Comparison of ENCODE assay signal across 7 cellular contexts in the genomic region with DNA sequence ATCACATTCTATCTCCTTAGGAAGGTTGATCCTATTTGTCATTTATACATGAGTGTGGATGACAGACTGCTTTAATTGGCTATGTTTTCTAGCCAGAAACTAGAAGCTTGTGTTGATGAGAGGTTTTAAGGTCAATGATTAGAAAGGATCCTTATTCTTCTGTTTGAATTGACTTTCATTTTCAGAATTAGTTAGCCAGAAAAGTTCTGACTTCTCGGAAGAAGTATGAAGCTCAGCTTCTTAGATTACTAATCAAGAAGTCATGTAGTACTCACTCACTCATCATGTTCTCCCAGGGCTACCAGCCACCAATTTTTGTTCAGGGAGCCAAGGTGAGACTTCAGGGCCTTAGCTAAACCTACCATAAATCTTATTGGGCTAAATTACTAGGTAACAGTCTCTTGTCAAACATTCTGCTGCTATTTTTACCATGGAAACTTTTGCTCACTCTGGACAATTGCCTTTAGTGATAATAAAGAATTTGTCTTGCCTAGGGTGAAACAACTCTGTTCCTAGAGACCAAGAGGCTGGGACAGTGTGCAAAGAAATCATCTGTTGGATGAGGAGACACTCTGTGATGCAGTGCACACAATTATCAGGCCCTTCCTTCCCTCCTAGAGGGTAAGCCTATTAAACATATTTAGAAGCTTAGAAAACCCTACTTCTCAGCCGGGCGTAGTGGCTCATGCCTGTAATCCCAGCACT.
DNase-seq lines count a peak whose midpoint lies in the region; ATAC-seq lines count a peak whose summit lies in the region.

No MANE protein-coding gene starts in this region.

- peak overlapping the region; percentile 36 for H3K4me3 Mint-ChIP-seq in activated CD8-positive, alpha-beta T cell treated with anti-CD3 and anti-CD28 coated beads, Interleukin-2, amount 10 ng/mL, durations not matched to agents 7 days and 5 days

- peaks cover 6% of the 10 kb centered on the region for H3K9me3 Mint-ChIP-seq in activated CD8-positive, alpha-beta T cell treated with anti-CD3 and anti-CD28 coated beads, Interleukin-2, amount 10 ng/mL, durations not matched to agents 7 days and 5 days (ENCODE audit: insufficient read depth)

- POLR2A ChIA-PET in activated CD8-positive, alpha-beta T cell treated with anti-CD3 and anti-CD28 coated beads, Interleukin-2, amount 10 ng/mL, durations not matched to agents 7 days and 5 days (lab: Charles Lee) = interaction anchor here (0.8 to 1.6 kb wide), 5 partner anchors 28 to 105 kb away, joined by 3 to 4 read pairs (median 3); no protein-coding TSS in a partner anchor

- no peaks in the 10 kb centered on the region for H3K27me3 Mint-ChIP-seq in activated CD8-positive, alpha-beta T cell treated with anti-CD3 and anti-CD28 coated beads, Interleukin-2, amount 10 ng/mL, durations not matched to agents 7 days and 5 days (ENCODE audit: low read depth)

- peak overlapping the region; percentile 83 for H3K27ac Mint-ChIP-seq in activated CD8-positive, alpha-beta T cell treated with anti-CD3 and anti-CD28 coated beads, Interleukin-2, amount 10 ng/mL, durations not matched to agents 7 days and 5 days

- peaks cover 28% of the 10 kb centered on the region for H3K4me1 Mint-ChIP-seq in activated CD8-positive, alpha-beta T cell treated with anti-CD3 and anti-CD28 coated beads, Interleukin-2, amount 10 ng/mL, durations not matched to agents 7 days and 5 days (ENCODE audit: low read depth)

- DNase-seq in activated CD8-positive, alpha-beta T cell treated with anti-CD3 and anti-CD28 coated beads, Interleukin-2, amount 10 ng/mL, durations not matched to agents 7 days and 5 days = peak; percentile 34
- peak; percentile 45 for DNase-seq in stimulated activated CD4-positive, alpha-beta T cell treated with anti-CD3 and anti-CD28 coated beads, Interleukin-4, amount 100 ng/mL, for 24 hours
- DNase-seq in epidermal melanocyte (ENCODE audit: insufficient read length, low spot score) = no peak
- no peak for DNase-seq in Kasumi-1 (lab: John Stamatoyannopoulos, UW)
- DNase-seq in NCI-H510A (lab: John Stamatoyannopoulos, UW) = no peak

- H3K36me3 Mint-ChIP-seq in activated CD8-positive, alpha-beta T cell treated with anti-CD3 and anti-CD28 coated beads, Interleukin-2, amount 10 ng/mL, durations not matched to agents 7 days and 5 days (ENCODE audit: low read depth) = peaks cover 23% of the 10 kb centered on the region

- CTCF ChIA-PET in activated CD8-positive, alpha-beta T cell treated with anti-CD3 and anti-CD28 coated beads, Interleukin-2, amount 10 ng/mL, durations not matched to agents 7 days and 5 days (lab: Charles Lee) = interaction anchor here (0.8 to 3.5 kb wide), 10 partner anchors 49 to 214 kb away, joined by 3 to 20 read pairs (median 4); a partner anchor contains a TSS

- ATAC-seq in GM19035 (IDR thresholded peaks at IDR 0.05; ENCODE audit: unreplicated experiment) (peak; percentile 85), HG02852 (IDR thresholded peaks at IDR 0.05; ENCODE audit: unreplicated experiment) (peak; percentile 86)
- peak; percentile 87 for ATAC-seq in activated CD8-positive, alpha-beta T cell treated with anti-CD3 and anti-CD28 coated beads, Interleukin-2, amount 10 ng/mL, durations not matched to agents 7 days and 5 days

Comparison
In these comparisons a context has a peak if more than half of its experiments do, and no peak if none do; other contexts are left out.
1. DNase-seq: peak in activated CD8-positive, alpha-beta T cell treated with anti-CD3 and anti-CD28 coated beads, Interleukin-2, amount 10 ng/mL, durations not matched to agents 7 days and 5 days (single experiment) and stimulated activated CD4-positive, alpha-beta T cell treated with anti-CD3 and anti-CD28 coated beads, Interleukin-4, amount 100 ng/mL, for 24 hours (single experiment); none in epidermal melanocyte (single experiment), Kasumi-1 (0 of 2) and NCI-H510A (single experiment).
2. Peak in every context shown above with its lines, with median percentiles within 50 percentile points of each other: ATAC-seq.